14 cellular contexts compared by ENCODE assay signal in the genomic region with DNA sequence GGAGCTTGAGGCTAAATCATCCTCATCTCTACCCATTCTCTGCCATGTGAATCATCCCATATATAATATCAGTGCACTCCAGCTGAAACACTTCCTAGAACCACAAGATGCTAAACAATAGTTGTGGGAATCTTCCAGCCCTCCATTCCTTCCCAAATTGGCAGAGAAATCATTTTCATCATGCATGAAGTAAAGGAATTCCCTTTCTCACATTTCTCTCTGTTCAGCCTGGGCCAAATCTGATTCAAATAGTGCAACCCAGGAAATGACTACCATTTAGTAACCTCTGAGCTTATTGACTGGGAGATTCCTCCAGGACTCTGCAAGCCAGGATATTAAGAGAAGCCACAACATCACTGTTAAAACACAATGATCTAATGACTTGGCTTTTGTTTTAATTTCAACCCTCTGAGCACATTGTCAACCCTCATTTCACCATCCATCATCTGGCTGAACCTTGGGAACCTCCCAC.
DNase-seq lines count a peak whose midpoint lies in the region; ATAC-seq and TF ChIP-seq lines count a peak whose summit lies in the region.
"Had no signal": no experiment of that assay in that cellular context is flagged by ENCODE, and none has a peak within 500 bp of the region (broad histone marks: within the 10 kb centered on the region; RNA-seq: fewer than 3 reads in every experiment).

No MANE protein-coding gene starts in this region.

- DNase-seq in CD4-positive, alpha-beta T cell: no peak
- peak; percentile 17 for DNase-seq in epidermal melanocyte (ENCODE audit: insufficient read length, low spot score)
- DNase-seq in mucosa of descending colon: no peak
- no peak for DNase-seq in vagina (ENCODE audit: extremely low spot score in 2 of 2)
- no peak for DNase-seq in NCI-H524 treated with DMSO at 0.1 percent for 48 hours (lab: John Stamatoyannopoulos, UW)
- DNase-seq: activated CD4-positive, alpha-beta T cell treated with anti-CD3 and anti-CD28 coated beads for 48 hours; amygdala; DMS79; KBM-7; NCI-H345; stimulated activated naive CD4-positive, alpha-beta T cell treated with Interleukin-2 at 50 U/mL for 16 hours had no signal

- CTCF ChIA-PET in CD4-positive, alpha-beta T cell (lab: Charles Lee): no interaction called here

- no peaks in the 10 kb centered on the region for H3F3A ChIP-seq in Loucy (ENCODE audit: low read depth)

- peak overlapping the region; percentile 84 for H2AFZ ChIP-seq in Loucy (ENCODE audit: low read length)

- intact Hi-C loops in CD4-positive, alpha-beta T cell (cut with DNase I, micrococcal nuclease): no loop called here
- intact Hi-C loops in mucosa of descending colon (cut with DNase I, micrococcal nuclease) (no loop called here), vagina (cut with DNase I) (no loop called here)

- H3K4me1 ChIP-seq in Loucy (ENCODE audit: insufficient read depth, low read length, poor library complexity, severe bottlenecking): peaks cover 13% of the 10 kb centered on the region
- no peaks in the 10 kb centered on the region for H3K4me1 ChIP-seq in mucosa of descending colon (ENCODE audit: low read depth)
- no peaks in the 10 kb centered on the region for H3K4me1 ChIP-seq in vagina

- TF ChIP-seq CTCF in CD4-positive, alpha-beta T cell (IDR thresholded peaks at IDR 0.05): no peak
- TF ChIP-seq CTCF in Loucy (conservative IDR thresholded peaks at IDR 0.05; ENCODE audit: low read length) (no peak), mucosa of descending colon (IDR thresholded peaks at IDR 0.05) (no peak), vagina (IDR thresholded peaks at IDR 0.05) (no peak)

- peak overlapping the region; percentile 49 for H3K27ac Mint-ChIP-seq in CD4-positive, alpha-beta T cell

- H3K9me3 ChIP-seq in CD4-positive, alpha-beta T cell (ENCODE audit: control insufficient read depth, low read length): no peaks in the 10 kb centered on the region
- no peaks in the 10 kb centered on the region for H3K9me3 ChIP-seq in Loucy (ENCODE audit: insufficient read depth, low read depth, low read length)
- no peaks in the 10 kb centered on the region for H3K9me3 ChIP-seq in mucosa of descending colon
- no peaks in the 10 kb centered on the region for H3K9me3 ChIP-seq in vagina

- no peaks in the 10 kb centered on the region for H3K9me3 Mint-ChIP-seq in CD4-positive, alpha-beta T cell

- no peaks in the 10 kb centered on the region for H4K20me1 ChIP-seq in Loucy (ENCODE audit: insufficient read depth, low read length, poor library complexity, severe bottlenecking)

- H3K27me3 Mint-ChIP-seq in CD4-positive, alpha-beta T cell: no peaks in the 10 kb centered on the region

- H3K36me3 Mint-ChIP-seq in CD4-positive, alpha-beta T cell (ENCODE audit: low read depth): peaks cover 17% of the 10 kb centered on the region

- H3K4me1 Mint-ChIP-seq in CD4-positive, alpha-beta T cell (ENCODE audit: low read depth): peaks cover 4% of the 10 kb centered on the region

- no peak overlapping the region for H3K4me3 Mint-ChIP-seq in CD4-positive, alpha-beta T cell

- no peak overlapping the region for H3K9ac ChIP-seq in Loucy (ENCODE audit: low read depth, low read length, poor library complexity, severe bottlenecking)

- no peak overlapping the region for H3K27ac ChIP-seq in CD4-positive, alpha-beta T cell (ENCODE audit: low read depth, low read length)
- no peak overlapping the region for H3K27ac ChIP-seq in vagina

- TF ChIP-seq POLR2A in vagina (IDR thresholded peaks at IDR 0.05): no peak

- no peaks in the 10 kb centered on the region for H3K79me2 ChIP-seq in Loucy (ENCODE audit: insufficient read depth, low read length)

- ATAC-seq in CD4-positive, alpha-beta T cell (ENCODE audit: poor library complexity): no peak
- peak; percentile 38 for ATAC-seq in mucosa of descending colon
- no peak for ATAC-seq in HG02970 (IDR thresholded peaks at IDR 0.05; ENCODE audit: low FRiP score, unreplicated experiment)
- no peak for ATAC-seq in GM19351 (IDR thresholded peaks at IDR 0.05; ENCODE audit: unreplicated experiment)

- no peaks in the 10 kb centered on the region for H3K27me3 ChIP-seq in CD4-positive, alpha-beta T cell (ENCODE audit: control insufficient read depth, insufficient read depth, low read length)
- no peaks in the 10 kb centered on the region for H3K27me3 ChIP-seq in Loucy (ENCODE audit: insufficient read depth, low read length, poor library complexity, severe bottlenecking)
- H3K27me3 ChIP-seq in vagina: no peaks in the 10 kb centered on the region

- H3K36me3 ChIP-seq in Loucy (ENCODE audit: insufficient read depth, low read length): no peaks in the 10 kb centered on the region
- H3K36me3 ChIP-seq in mucosa of descending colon (ENCODE audit: low read depth): no peaks in the 10 kb centered on the region
- H3K36me3 ChIP-seq in vagina: peaks cover 0 to 11% of the 10 kb centered on the region in 2 donors

- H3K9me2 ChIP-seq in Loucy (replicated peaks; ENCODE audit: low read depth, low read length): no peaks in the 10 kb centered on the region

- H3K4me2 ChIP-seq in Loucy (ENCODE audit: low read depth, low read length, poor library complexity, severe bottlenecking): no peak overlapping the region

- POLR2A ChIA-PET in CD4-positive, alpha-beta T cell (lab: Charles Lee): no interaction called here

- H3K4me3 ChIP-seq in Loucy (ENCODE audit: low read length, poor library complexity, severe bottlenecking): no peak overlapping the region
- no peak overlapping the region for H3K4me3 ChIP-seq in mucosa of descending colon
- H3K4me3 ChIP-seq in vagina: no peak overlapping the region
